ENCODE assay signal across 8 cellular contexts in genomic region chr7:31633894-31634494, GRCh38. TPM values are rescaled to one million over a fixed set of nuclear protein-coding genes. Genes with fewer than 3 reads are reported as not detected.
A peak's percentile ranks its signal among the peaks of the same experiment; 100 is the strongest.
DNase-seq lines count a peak whose midpoint lies in the region; ATAC-seq, FAIRE-seq and TF ChIP-seq lines count a peak whose summit lies in the region.

No MANE protein-coding gene starts in this region.

- H3K4me1 ChIP-seq in tibial nerve: no peaks in the 10 kb centered on the region

- peak overlapping the region in 2 of 5 experiments; percentile 57 to 94 for H3K27ac Mint-ChIP-seq in brain

- no peaks in the 10 kb centered on the region for H3K4me1 Mint-ChIP-seq in brain

- peak; percentile 92 for FAIRE-seq in islet of Langerhans (lab: Jason Lieb, UNC)

- no peak for TF ChIP-seq EP300 in tibial nerve (IDR thresholded peaks at IDR 0.05)

- TF ChIP-seq CTCF in brain (conservative IDR thresholded peaks at IDR 0.05): peak; percentile 93 to 95
- TF ChIP-seq CTCF in tibial nerve (IDR thresholded peaks at IDR 0.05): peak; percentile 41 to 64 (median 51)

- TF ChIP-seq POLR2A in tibial nerve (IDR thresholded peaks at IDR 0.05): no peak

- DNase-seq in AG08395 (ENCODE audit: low spot score) (peak; percentile 62), H7 (peak; percentile 66), NCI-H446 (lab: John Stamatoyannopoulos, UW) (peak; percentile 51 to 81), tibial nerve (ENCODE audit: low spot score in 2 of 2) (peak in 1 of 2 donors; percentile 26)
- no peak for DNase-seq in activated CD8-positive, alpha-beta memory T cell treated with anti-CD3 and anti-CD28 coated beads, Interleukin-2, amount 50 U/mL, for 48 hours

- H3K4me3 Mint-ChIP-seq in brain: no peak overlapping the region

- H3K36me3 ChIP-seq in H7 (replicated peaks; ENCODE audit: control insufficient read depth, insufficient read depth, low read length) (no peaks in the 10 kb centered on the region), tibial nerve (no peaks in the 10 kb centered on the region)

- no peak overlapping the region for H3K27ac ChIP-seq in tibial nerve

- H3K27me3 Mint-ChIP-seq in brain: no peaks in the 10 kb centered on the region

- H3K27me3 ChIP-seq in H7 (ENCODE audit: control insufficient read depth, insufficient read depth, low read length) (no peaks in the 10 kb centered on the region), tibial nerve (no peaks in the 10 kb centered on the region)

- H3K4me3 ChIP-seq in H7 (ENCODE audit: insufficient read depth, low read depth, low read length) (no peak overlapping the region), tibial nerve (no peak overlapping the region)

- WGBS in tibial nerve, 2 donors: 44 to 45% methylated on average over 2 of the region's 2 CpGs

- no peaks in the 10 kb centered on the region for H3K9me3 ChIP-seq in tibial nerve

- ATAC-seq in GM18868 (IDR thresholded peaks at IDR 0.05; ENCODE audit: unreplicated experiment): no peak

- peaks cover 0 to 7% (median under 1%) of the 10 kb centered on the region in 5 experiments for H3K9me3 Mint-ChIP-seq in brain

- no peaks in the 10 kb centered on the region for H3K36me3 Mint-ChIP-seq in brain

RNA-seq across cellular contexts. Expression of gene PPP1R17, which starts 53.0 kb away (rescaled TPM):
- 0.22 and 2.3 TPM in 2 replicates for total RNA-seq in H7 (2014; rRNA removed; shearing (Covaris generic))
- polyA plus RNA-seq in brain (ENCODE audit: insufficient read depth, low read depth, low replicate concordance): 0.46 TPM
- under 1 TPM in 1 of 4 donors, not detected in 3; 0.30 TPM for total RNA-seq in tibial nerve
